In genomic region chr3:126952983-126953660, GRCh38 we compare ENCODE assay signal across 18 cellular contexts.
"Had no signal": no experiment of that assay in that cellular context is flagged by ENCODE, and none has a peak within 500 bp of the region (broad histone marks: within the 10 kb centered on the region; RNA-seq: fewer than 3 reads in every experiment).

No MANE protein-coding gene starts in this region.

- DNase-seq: activated CD4-positive, alpha-beta T cell treated with anti-CD3 and anti-CD28 coated beads, Interleukin-2, amount 50 U/mL, for 4 hours; activated CD4-positive, CD25-positive, alpha-beta regulatory T cell treated with anti-CD3 and anti-CD28 coated beads, Interleukin-2, amount 50 U/mL, for 72 hours; activated naive CD4-positive, alpha-beta T cell treated with anti-CD3 and anti-CD28 coated beads, Interleukin-2, amount 50 U/mL, for 16 hours; left ventricle myocardium superior; mucosa of descending colon; nucleus accumbens; thyroid gland; uterus had no signal

- H3K4me1 Mint-ChIP-seq: activated T-helper 17 cell treated with anti-CD3 and anti-CD28 coated beads, Interleukin-2, amount 50 U/mL, for 72 hours; naive thymus-derived CD8-positive, alpha-beta T cell had no signal

- H3K27ac ChIP-seq: cardiac muscle cell, gastroesophageal sphincter, thyroid gland, uterus had no signal

- H3K27me3 ChIP-seq: cardiac muscle cell, gastroesophageal sphincter, thyroid gland, uterus had no signal

- H3K9me3 ChIP-seq: gastroesophageal sphincter, mucosa of descending colon, thyroid gland, uterus had no signal

- H3K36me3 ChIP-seq: cardiac muscle cell, thyroid gland, uterus had no signal

- H3K4me1 ChIP-seq: gastroesophageal sphincter, thyroid gland, uterus had no signal

- H3K9me3 Mint-ChIP-seq: activated T-helper 17 cell treated with anti-CD3 and anti-CD28 coated beads, Interleukin-2, amount 50 U/mL, for 72 hours; memory B cell; naive thymus-derived CD8-positive, alpha-beta T cell had no signal

- H3K27ac Mint-ChIP-seq: activated T-helper 17 cell treated with anti-CD3 and anti-CD28 coated beads, Interleukin-2, amount 50 U/mL, for 72 hours; memory B cell; progenitor cell of endocrine pancreas had no signal

- H3K4me3 ChIP-seq: cardiac muscle cell, gastroesophageal sphincter, mucosa of descending colon, thyroid gland, uterus had no signal

- ATAC-seq: activated T-helper 17 cell treated with anti-CD3 and anti-CD28 coated beads, Interleukin-2, amount 50 U/mL, for 72 hours; gastroesophageal sphincter; left ventricle myocardium superior; mucosa of descending colon; naive thymus-derived CD8-positive, alpha-beta T cell; right cardiac atrium had no signal

- H3K4me3 Mint-ChIP-seq: activated T-helper 17 cell treated with anti-CD3 and anti-CD28 coated beads, Interleukin-2, amount 50 U/mL, for 72 hours; memory B cell; naive thymus-derived CD8-positive, alpha-beta T cell had no signal

- FAIRE-seq: colon, endometrium, islet of Langerhans had no signal

- H3K27me3 Mint-ChIP-seq: activated T-helper 17 cell treated with anti-CD3 and anti-CD28 coated beads, Interleukin-2, amount 50 U/mL, for 72 hours; memory B cell; naive thymus-derived CD8-positive, alpha-beta T cell; progenitor cell of endocrine pancreas had no signal
